33 cellular contexts compared by ENCODE assay signal in the genomic region with DNA sequence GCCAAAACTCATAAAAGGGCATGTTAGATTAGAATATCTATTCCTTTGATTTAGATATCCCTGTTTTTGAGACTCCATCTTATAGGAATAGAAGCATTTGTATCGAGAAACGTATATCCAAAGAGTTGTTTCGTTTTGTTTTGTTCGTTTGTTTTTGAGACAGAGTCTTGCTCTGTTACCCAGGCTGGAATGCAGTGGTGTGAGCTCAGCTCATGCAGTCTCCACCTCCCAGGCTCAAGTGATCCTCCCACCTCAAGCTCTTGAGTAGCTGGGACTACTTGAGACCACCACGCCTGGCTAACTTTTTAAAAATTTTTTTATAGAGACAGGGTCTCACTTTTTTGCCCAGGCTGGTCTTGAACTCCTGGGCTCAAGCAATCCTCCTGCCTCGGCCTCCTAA.
"Had no signal": no experiment of that assay in that cellular context is flagged by ENCODE, and none has a peak within 500 bp of the region (broad histone marks: within the 10 kb centered on the region; RNA-seq: fewer than 3 reads in every experiment).

No MANE protein-coding gene starts in this region.

- H3K4me3 Mint-ChIP-seq: activated B cell treated with CpG ODN at 0.5 μM for 24 hours; activated CD8-positive, alpha-beta memory T cell treated with anti-CD3 and anti-CD28 coated beads, Interleukin-2, amount 10 ng/mL, durations not matched to agents 7 days and 5 days; activated CD8-positive, alpha-beta T cell treated with anti-CD3 and anti-CD28 coated beads, Interleukin-2, amount 10 ng/mL, durations not matched to agents 7 days and 5 days; activated naive CD4-positive, alpha-beta T cell treated with anti-CD3 and anti-CD28 coated beads for 36 hours; activated naive CD8-positive, alpha-beta T cell treated with anti-CD3 and anti-CD28 coated beads, Interleukin-2, amount 10 ng/mL, durations not matched to agents 7 days and 5 days; activated T-helper 1 cell treated with anti-CD3 and anti-CD28 coated beads, Interleukin-12 subunit alpha, Interleukin-12 subunit beta, Interleukin-2, Interleukin-4 antibody, amounts not matched to agents 30 ng/mL and 10 ng/mL and 1 ng/mL, durations not matched to agents 14 hours and 24 hours and 36 hours; brain; T-helper 17 cell; T-helper 2 cell treated with Interferon-gamma antibody and Interleukin-4, amounts not matched to agents 5 μg/mL and 100 μg/mL, for 36 hours had no signal

- H3K9me3 Mint-ChIP-seq: activated B cell treated with CpG ODN at 0.5 μM for 24 hours; activated naive CD4-positive, alpha-beta T cell treated with anti-CD3 and anti-CD28 coated beads for 36 hours; activated naive CD4-positive, alpha-beta T cell treated with anti-CD3 and anti-CD28 coated beads, Interleukin-2, amount 50 U/mL, for 72 hours; activated naive CD8-positive, alpha-beta T cell treated with anti-CD3 and anti-CD28 coated beads, Interleukin-2, amount 10 ng/mL, durations not matched to agents 7 days and 5 days; activated T-helper 1 cell treated with anti-CD3 and anti-CD28 coated beads, Interleukin-12 subunit alpha, Interleukin-12 subunit beta, Interleukin-2, Interleukin-4 antibody, amounts not matched to agents 30 ng/mL and 10 ng/mL and 1 ng/mL, durations not matched to agents 14 hours and 24 hours and 36 hours; activated T-helper 2 cell treated with anti-CD3 and anti-CD28 coated beads, Interferon-gamma antibody, Interleukin-2, Interleukin-4, amounts not matched to agents 10 μg/mL and 5 μg/mL and 100 μg/mL, durations not matched to agents 14 hours and 24 hours and 36 hours; brain; T-helper 2 cell treated with Interferon-gamma antibody and Interleukin-4, amounts not matched to agents 5 μg/mL and 100 μg/mL, for 36 hours had no signal

- H3K9me3 ChIP-seq: ascending aorta, breast epithelium, colonic mucosa, esophagus squamous epithelium had no signal

- H3K4me1 Mint-ChIP-seq: activated B cell treated with CpG ODN at 0.5 μM for 24 hours; activated CD8-positive, alpha-beta memory T cell treated with anti-CD3 and anti-CD28 coated beads, Interleukin-2, amount 10 ng/mL, durations not matched to agents 7 days and 5 days; activated naive CD8-positive, alpha-beta T cell treated with anti-CD3 and anti-CD28 coated beads, Interleukin-2, amount 10 ng/mL, durations not matched to agents 7 days and 5 days; brain; T-helper 17 cell had no signal

- H3K4me3 ChIP-seq: ascending aorta, breast epithelium, cardiac muscle cell, colonic mucosa, esophagus squamous epithelium had no signal

- ATAC-seq: activated CD4-positive, CD25-positive, alpha-beta regulatory T cell treated with anti-CD3 and anti-CD28 coated beads, Interleukin-2, amount 50 U/mL, for 24 hours; activated CD8-positive, alpha-beta memory T cell treated with anti-CD3 and anti-CD28 coated beads, Interleukin-2, amount 10 ng/mL, durations not matched to agents 7 days and 5 days; activated CD8-positive, alpha-beta T cell treated with anti-CD3 and anti-CD28 coated beads, Interleukin-2, amount 10 ng/mL, durations not matched to agents 7 days and 5 days; activated naive CD4-positive, alpha-beta T cell treated with anti-CD3 and anti-CD28 coated beads, Interleukin-2, amount 50 U/mL, for 72 hours; T-helper 17 cell had no signal

- H3K36me3 Mint-ChIP-seq: activated CD8-positive, alpha-beta memory T cell treated with anti-CD3 and anti-CD28 coated beads, Interleukin-2, amount 10 ng/mL, durations not matched to agents 7 days and 5 days; activated naive CD4-positive, alpha-beta T cell treated with anti-CD3 and anti-CD28 coated beads, Interleukin-2, amount 50 U/mL, for 72 hours; activated naive CD8-positive, alpha-beta T cell treated with anti-CD3 and anti-CD28 coated beads, Interleukin-2, amount 10 ng/mL, durations not matched to agents 7 days and 5 days; brain had no signal

- H3K36me3 ChIP-seq: ascending aorta, breast epithelium, cardiac muscle cell, colonic mucosa, esophagus squamous epithelium, WERI-Rb-1 had no signal

- H3K27me3 Mint-ChIP-seq: brain, T-helper 17 cell had no signal

- H3K27ac Mint-ChIP-seq: activated B cell treated with CpG ODN at 0.5 μM for 24 hours; activated CD8-positive, alpha-beta memory T cell treated with anti-CD3 and anti-CD28 coated beads, Interleukin-2, amount 10 ng/mL, durations not matched to agents 7 days and 5 days; activated CD8-positive, alpha-beta T cell treated with anti-CD3 and anti-CD28 coated beads, Interleukin-2, amount 10 ng/mL, durations not matched to agents 7 days and 5 days; activated naive CD4-positive, alpha-beta T cell treated with anti-CD3 and anti-CD28 coated beads, Interleukin-2, amount 50 U/mL, for 72 hours; activated naive CD8-positive, alpha-beta T cell treated with anti-CD3 and anti-CD28 coated beads, Interleukin-2, amount 10 ng/mL, durations not matched to agents 7 days and 5 days; activated T-helper 1 cell treated with anti-CD3 and anti-CD28 coated beads, Interleukin-12 subunit alpha, Interleukin-12 subunit beta, Interleukin-2, Interleukin-4 antibody, amounts not matched to agents 30 ng/mL and 10 ng/mL and 1 ng/mL, durations not matched to agents 14 hours and 24 hours and 36 hours; activated T-helper 2 cell treated with anti-CD3 and anti-CD28 coated beads, Interferon-gamma antibody, Interleukin-2, Interleukin-4, amounts not matched to agents 10 μg/mL and 5 μg/mL and 100 μg/mL, durations not matched to agents 14 hours and 24 hours and 36 hours; brain; T-helper 17 cell; T-helper 2 cell treated with Interferon-gamma antibody and Interleukin-4, amounts not matched to agents 5 μg/mL and 100 μg/mL, for 36 hours had no signal

- H3K27ac ChIP-seq: ascending aorta, breast epithelium, cardiac muscle cell, colonic mucosa, epithelial cell of prostate, esophagus squamous epithelium, WERI-Rb-1 had no signal

- DNase-seq: activated B cell treated with CpG ODN at 0.5 μM for 24 hours; activated CD4-positive, alpha-beta T cell treated with anti-CD3 and anti-CD28 coated beads for 48 hours; activated CD4-positive, alpha-beta T cell treated with anti-CD3 and anti-CD28 coated beads, Interleukin-2, amount 50 U/mL, for 1 hour; activated CD4-positive, alpha-beta T cell treated with anti-CD3 and anti-CD28 coated beads, Interleukin-2, amount 50 U/mL, for 48 hours; activated CD8-positive, alpha-beta memory T cell treated with anti-CD3 and anti-CD28 coated beads, Interleukin-2, amount 10 ng/mL, durations not matched to agents 7 days and 5 days; activated CD8-positive, alpha-beta memory T cell treated with anti-CD3 and anti-CD28 coated beads, Interleukin-2, amount 50 U/mL, for 4 hours; activated CD8-positive, alpha-beta T cell treated with anti-CD3 and anti-CD28 coated beads, Interleukin-2, amount 10 ng/mL, durations not matched to agents 7 days and 5 days; activated effector memory CD4-positive, alpha-beta T cell treated with anti-CD3 and anti-CD28 coated beads, Interleukin-2, amount 50 U/mL, for 16 hours; activated naive CD4-positive, alpha-beta T cell treated with anti-CD3 and anti-CD28 coated beads for 36 hours; activated naive CD8-positive, alpha-beta T cell treated with anti-CD3 and anti-CD28 coated beads, Interleukin-2, amount 10 ng/mL, durations not matched to agents 7 days and 5 days; activated T-cell treated with anti-CD3 and anti-CD28 coated beads, Interleukin-2, amount 50 U/mL, for 1 hour; activated T-cell treated with anti-CD3 and anti-CD28 coated beads, Interleukin-2, amount 50 U/mL, for 48 hours; central memory CD4-positive, alpha-beta T cell; cerebellar nuclear complex; colonic mucosa; effector CD8-positive, alpha-beta T cell; esophagus squamous epithelium; foreskin melanocyte; head of caudate nucleus; T-helper 1 cell; T-helper 17 cell; T1000; WERI-Rb-1 had no signal

- H3K4me1 ChIP-seq: ascending aorta, breast epithelium, colonic mucosa, esophagus squamous epithelium had no signal

- H3K27me3 ChIP-seq: ascending aorta, breast epithelium, cardiac muscle cell, colonic mucosa, esophagus squamous epithelium had no signal
